ENCODE assay signal across 1 cellular context in the genomic region with DNA sequence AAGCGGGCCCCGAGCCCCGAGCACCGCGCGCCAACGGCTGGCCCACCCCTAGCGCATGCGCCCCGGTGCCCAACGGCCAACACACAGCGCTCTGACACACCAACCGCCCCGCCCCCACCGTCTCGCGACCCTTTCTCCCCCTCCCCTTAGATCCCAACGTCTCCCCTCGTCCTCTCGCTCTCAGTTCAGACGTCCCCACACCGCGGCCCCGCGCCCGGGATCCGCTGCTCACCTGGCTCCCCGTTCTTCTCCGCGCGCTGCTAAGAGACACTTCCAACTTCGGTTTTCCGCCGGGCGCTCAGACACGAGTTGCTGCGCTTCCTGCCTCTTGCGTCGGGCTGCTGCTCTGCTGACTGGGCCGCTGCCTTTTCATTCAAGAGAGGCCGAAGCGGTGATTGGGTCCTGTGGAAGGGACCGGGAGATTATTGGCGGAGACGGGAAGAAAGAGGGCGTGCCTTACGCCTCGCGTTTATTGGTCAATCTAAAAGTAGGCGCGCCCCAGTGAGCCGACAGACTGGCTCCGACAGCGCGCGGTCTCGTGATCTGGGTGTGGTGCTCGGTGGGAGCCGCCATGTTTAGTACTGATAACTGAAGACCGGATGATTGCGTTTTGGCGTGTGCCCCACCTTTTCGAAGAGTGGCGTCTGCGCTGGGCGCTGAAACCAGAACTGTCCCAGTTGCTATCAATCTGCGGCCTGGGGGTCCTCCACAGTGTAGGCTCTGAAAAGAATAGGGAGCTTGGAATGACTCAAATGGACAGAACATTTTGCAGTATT.
TF ChIP-seq lines count a peak whose summit lies in the region.

TSS of gene DDX39A (minus strand) at position 304 of the 776 bp plus-strand sequence. CDS start 6,121 bp downstream, outside the sequence.

TF ChIP-seq in K562, 482 proteins besides CTCF, POLR2A, EP300 and RAD21 (continued from another document and continues in another):
- TF ChIP-seq, protein P1, sequence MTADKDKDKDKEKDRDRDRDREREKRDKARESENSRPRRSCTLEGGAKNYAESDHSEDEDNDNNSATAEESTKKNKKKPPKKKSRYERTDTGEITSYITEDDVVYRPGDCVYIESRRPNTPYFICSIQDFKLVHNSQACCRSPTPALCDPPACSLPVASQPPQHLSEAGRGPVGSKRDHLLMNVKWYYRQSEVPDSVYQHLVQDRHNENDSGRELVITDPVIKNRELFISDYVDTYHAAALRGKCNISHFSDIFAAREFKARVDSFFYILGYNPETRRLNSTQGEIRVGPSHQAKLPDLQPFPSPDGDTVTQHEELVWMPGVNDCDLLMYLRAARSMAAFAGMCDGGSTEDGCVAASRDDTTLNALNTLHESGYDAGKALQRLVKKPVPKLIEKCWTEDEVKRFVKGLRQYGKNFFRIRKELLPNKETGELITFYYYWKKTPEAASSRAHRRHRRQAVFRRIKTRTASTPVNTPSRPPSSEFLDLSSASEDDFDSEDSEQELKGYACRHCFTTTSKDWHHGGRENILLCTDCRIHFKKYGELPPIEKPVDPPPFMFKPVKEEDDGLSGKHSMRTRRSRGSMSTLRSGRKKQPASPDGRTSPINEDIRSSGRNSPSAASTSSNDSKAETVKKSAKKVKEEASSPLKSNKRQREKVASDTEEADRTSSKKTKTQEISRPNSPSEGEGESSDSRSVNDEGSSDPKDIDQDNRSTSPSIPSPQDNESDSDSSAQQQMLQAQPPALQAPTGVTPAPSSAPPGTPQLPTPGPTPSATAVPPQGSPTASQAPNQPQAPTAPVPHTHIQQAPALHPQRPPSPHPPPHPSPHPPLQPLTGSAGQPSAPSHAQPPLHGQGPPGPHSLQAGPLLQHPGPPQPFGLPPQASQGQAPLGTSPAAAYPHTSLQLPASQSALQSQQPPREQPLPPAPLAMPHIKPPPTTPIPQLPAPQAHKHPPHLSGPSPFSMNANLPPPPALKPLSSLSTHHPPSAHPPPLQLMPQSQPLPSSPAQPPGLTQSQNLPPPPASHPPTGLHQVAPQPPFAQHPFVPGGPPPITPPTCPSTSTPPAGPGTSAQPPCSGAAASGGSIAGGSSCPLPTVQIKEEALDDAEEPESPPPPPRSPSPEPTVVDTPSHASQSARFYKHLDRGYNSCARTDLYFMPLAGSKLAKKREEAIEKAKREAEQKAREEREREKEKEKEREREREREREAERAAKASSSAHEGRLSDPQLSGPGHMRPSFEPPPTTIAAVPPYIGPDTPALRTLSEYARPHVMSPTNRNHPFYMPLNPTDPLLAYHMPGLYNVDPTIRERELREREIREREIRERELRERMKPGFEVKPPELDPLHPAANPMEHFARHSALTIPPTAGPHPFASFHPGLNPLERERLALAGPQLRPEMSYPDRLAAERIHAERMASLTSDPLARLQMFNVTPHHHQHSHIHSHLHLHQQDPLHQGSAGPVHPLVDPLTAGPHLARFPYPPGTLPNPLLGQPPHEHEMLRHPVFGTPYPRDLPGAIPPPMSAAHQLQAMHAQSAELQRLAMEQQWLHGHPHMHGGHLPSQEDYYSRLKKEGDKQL (CRISPR knock-in tag; IDR thresholded peaks at IDR 0.05; ENCODE audit: borderline replicate concordance) = no peak
- TF ChIP-seq NFE2L1 (tag; IDR thresholded peaks at IDR 0.05; ENCODE audit: borderline replicate concordance, low read depth) = no peak
- no peak for TF ChIP-seq TRIM28 (IDR thresholded peaks at IDR 0.05)
- peak; percentile 93; the same call in 1 of the 2 replicates for TF ChIP-seq FOXM1 (IDR thresholded peaks at IDR 0.05; ENCODE audit: low read depth)
- 0 out of 2 replicates have a peak, but pooled peaks have one; percentile 35 for TF ChIP-seq FOXM1 (CRISPR knock-in tag; IDR thresholded peaks at IDR 0.05; ENCODE audit: low read depth)
- peak; percentile 95 for TF ChIP-seq MYC (IDR thresholded peaks at IDR 0.05; ENCODE audit: low read depth, low read length)
- TF ChIP-seq MYC (CRISPR knock-in tag; IDR thresholded peaks at IDR 0.05; ENCODE audit: borderline replicate concordance, low read depth) = no peak
- no peak for TF ChIP-seq BCL6 (CRISPR knock-in tag; IDR thresholded peaks at IDR 0.05)
- TF ChIP-seq TEAD4 (IDR thresholded peaks at IDR 0.05; ENCODE audit: low read length) = no peak; the same call in none of the 2 replicates
- TF ChIP-seq TEAD4 (CRISPR knock-in tag; IDR thresholded peaks at IDR 0.05; ENCODE audit: borderline replicate concordance) = no peak
- TF ChIP-seq HMG20A (CRISPR knock-in tag; conservative IDR thresholded peaks at IDR 0.05) = no peak
- TF ChIP-seq, protein P2, sequence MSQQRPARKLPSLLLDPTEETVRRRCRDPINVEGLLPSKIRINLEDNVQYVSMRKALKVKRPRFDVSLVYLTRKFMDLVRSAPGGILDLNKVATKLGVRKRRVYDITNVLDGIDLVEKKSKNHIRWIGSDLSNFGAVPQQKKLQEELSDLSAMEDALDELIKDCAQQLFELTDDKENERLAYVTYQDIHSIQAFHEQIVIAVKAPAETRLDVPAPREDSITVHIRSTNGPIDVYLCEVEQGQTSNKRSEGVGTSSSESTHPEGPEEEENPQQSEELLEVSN (IDR thresholded peaks at IDR 0.05; ENCODE audit: borderline replicate concordance in 1 of 2, extremely low read depth in 1 of 2, insufficient read depth in 1 of 2, insufficient read length in 1 of 2, low read depth in 1 of 2, low read length in 1 of 2, poor library complexity in 1 of 2, severe bottlenecking in 1 of 2) = peak; percentile 69 to 93
- peak; percentile 86 for TF ChIP-seq CTBP1 (IDR thresholded peaks at IDR 0.05; ENCODE audit: borderline replicate concordance)
- peak; percentile 98 for TF ChIP-seq MBD2 (IDR thresholded peaks at IDR 0.05; ENCODE audit: borderline replicate concordance, low read depth)
- peak; percentile 70 for TF ChIP-seq CCNT2 (IDR thresholded peaks at IDR 0.05; ENCODE audit: borderline replicate concordance, extremely low read depth, insufficient read length, low read depth, low read length)
- peak; percentile 79 to 95 (median 92) for TF ChIP-seq YY1 (IDR thresholded peaks at IDR 0.05; ENCODE audit: borderline replicate concordance in 1 of 3, control insufficient read depth in 1 of 3, extremely low read depth in 1 of 3, insufficient read depth in 3 of 3, insufficient read length in 1 of 3, insufficient replicate concordance in 2 of 3, low read depth in 1 of 3, low read length in 2 of 3)
- TF ChIP-seq TCF3 (CRISPR knock-in tag; IDR thresholded peaks at IDR 0.05) = peak; percentile 48
- peak; percentile 96 for TF ChIP-seq L3MBTL2 (IDR thresholded peaks at IDR 0.05)
- TF ChIP-seq, protein P3, sequence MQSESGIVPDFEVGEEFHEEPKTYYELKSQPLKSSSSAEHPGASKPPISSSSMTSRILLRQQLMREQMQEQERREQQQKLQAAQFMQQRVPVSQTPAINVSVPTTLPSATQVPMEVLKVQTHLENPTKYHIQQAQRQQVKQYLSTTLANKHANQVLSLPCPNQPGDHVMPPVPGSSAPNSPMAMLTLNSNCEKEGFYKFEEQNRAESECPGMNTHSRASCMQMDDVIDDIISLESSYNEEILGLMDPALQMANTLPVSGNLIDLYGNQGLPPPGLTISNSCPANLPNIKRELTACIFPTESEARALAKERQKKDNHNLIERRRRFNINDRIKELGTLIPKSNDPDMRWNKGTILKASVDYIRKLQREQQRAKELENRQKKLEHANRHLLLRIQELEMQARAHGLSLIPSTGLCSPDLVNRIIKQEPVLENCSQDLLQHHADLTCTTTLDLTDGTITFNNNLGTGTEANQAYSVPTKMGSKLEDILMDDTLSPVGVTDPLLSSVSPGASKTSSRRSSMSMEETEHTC (IDR thresholded peaks at IDR 0.05) = peak; percentile 93
- peak; percentile 78 for TF ChIP-seq LEF1 (IDR thresholded peaks at IDR 0.05)
- TF ChIP-seq DIDO1 (tag; IDR thresholded peaks at IDR 0.05; ENCODE audit: low read depth) = no peak
- TF ChIP-seq CBFA2T2 (conservative IDR thresholded peaks at IDR 0.05) = peak; percentile 28; the same call in 1 of the 2 replicates
- no peak for TF ChIP-seq ATF6 (CRISPR knock-in tag; IDR thresholded peaks at IDR 0.05)
- TF ChIP-seq NFE2 (IDR thresholded peaks at IDR 0.05; ENCODE audit: low read depth) = peak; percentile 21; the same call in 1 of the 2 replicates
- peak in 1 of 2 experiments; percentile 65; a peak in 2 of 4 replicates for TF ChIP-seq SIN3A (IDR thresholded peaks at IDR 0.05; ENCODE audit: borderline replicate concordance in 2 of 2, control insufficient read depth in 1 of 2, low read depth in 2 of 2, low read length in 2 of 2)
- peak; percentile 34; the same call in 1 of the 2 replicates for TF ChIP-seq ZNF239 (CRISPR knock-in tag; IDR thresholded peaks at IDR 0.05)
- peak; percentile 92 for TF ChIP-seq POLR2B (IDR thresholded peaks at IDR 0.05; ENCODE audit: low read depth, partially characterized antibody)
- TF ChIP-seq TAF1 (IDR thresholded peaks at IDR 0.05; ENCODE audit: control insufficient read depth, extremely low read depth, insufficient read depth, low read length, severe bottlenecking) = peak; percentile 81
- no peak for TF ChIP-seq CHCHD3 (CRISPR knock-in tag; IDR thresholded peaks at IDR 0.05)
- 0 out of 2 replicates have a peak, but pooled peaks have one; percentile 33 for TF ChIP-seq SMARCC2 (IDR thresholded peaks at IDR 0.05; ENCODE audit: low read depth)
- TF ChIP-seq ZNF551 (CRISPR knock-in tag; IDR thresholded peaks at IDR 0.05) = no peak
- peak; percentile 43 for TF ChIP-seq RBM22 (IDR thresholded peaks at IDR 0.05; ENCODE audit: low read depth, low read length, poor library complexity, severe bottlenecking)
- TF ChIP-seq BCOR (IDR thresholded peaks at IDR 0.05) = no peak
- TF ChIP-seq GABPB1 (CRISPR knock-in tag; IDR thresholded peaks at IDR 0.05) = peak; percentile 50
- peak; percentile 73 for TF ChIP-seq ETV1 (tag; conservative IDR thresholded peaks at IDR 0.05; ENCODE audit: low read depth)
- TF ChIP-seq, protein P4, sequence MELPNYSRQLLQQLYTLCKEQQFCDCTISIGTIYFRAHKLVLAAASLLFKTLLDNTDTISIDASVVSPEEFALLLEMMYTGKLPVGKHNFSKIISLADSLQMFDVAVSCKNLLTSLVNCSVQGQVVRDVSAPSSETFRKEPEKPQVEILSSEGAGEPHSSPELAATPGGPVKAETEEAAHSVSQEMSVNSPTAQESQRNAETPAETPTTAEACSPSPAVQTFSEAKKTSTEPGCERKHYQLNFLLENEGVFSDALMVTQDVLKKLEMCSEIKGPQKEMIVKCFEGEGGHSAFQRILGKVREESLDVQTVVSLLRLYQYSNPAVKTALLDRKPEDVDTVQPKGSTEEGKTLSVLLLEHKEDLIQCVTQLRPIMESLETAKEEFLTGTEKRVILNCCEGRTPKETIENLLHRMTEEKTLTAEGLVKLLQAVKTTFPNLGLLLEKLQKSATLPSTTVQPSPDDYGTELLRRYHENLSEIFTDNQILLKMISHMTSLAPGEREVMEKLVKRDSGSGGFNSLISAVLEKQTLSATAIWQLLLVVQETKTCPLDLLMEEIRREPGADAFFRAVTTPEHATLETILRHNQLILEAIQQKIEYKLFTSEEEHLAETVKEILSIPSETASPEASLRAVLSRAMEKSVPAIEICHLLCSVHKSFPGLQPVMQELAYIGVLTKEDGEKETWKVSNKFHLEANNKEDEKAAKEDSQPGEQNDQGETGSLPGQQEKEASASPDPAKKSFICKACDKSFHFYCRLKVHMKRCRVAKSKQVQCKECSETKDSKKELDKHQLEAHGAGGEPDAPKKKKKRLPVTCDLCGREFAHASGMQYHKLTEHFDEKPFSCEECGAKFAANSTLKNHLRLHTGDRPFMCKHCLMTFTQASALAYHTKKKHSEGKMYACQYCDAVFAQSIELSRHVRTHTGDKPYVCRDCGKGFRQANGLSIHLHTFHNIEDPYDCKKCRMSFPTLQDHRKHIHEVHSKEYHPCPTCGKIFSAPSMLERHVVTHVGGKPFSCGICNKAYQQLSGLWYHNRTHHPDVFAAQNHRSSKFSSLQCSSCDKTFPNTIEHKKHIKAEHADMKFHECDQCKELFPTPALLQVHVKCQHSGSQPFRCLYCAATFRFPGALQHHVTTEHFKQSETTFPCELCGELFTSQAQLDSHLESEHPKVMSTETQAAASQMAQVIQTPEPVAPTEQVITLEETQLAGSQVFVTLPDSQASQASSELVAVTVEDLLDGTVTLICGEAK (IDR thresholded peaks at IDR 0.05) = peak; percentile 69
- TF ChIP-seq, protein P4 (CRISPR knock-in tag; IDR thresholded peaks at IDR 0.05) = no peak
